In the genomic region with DNA sequence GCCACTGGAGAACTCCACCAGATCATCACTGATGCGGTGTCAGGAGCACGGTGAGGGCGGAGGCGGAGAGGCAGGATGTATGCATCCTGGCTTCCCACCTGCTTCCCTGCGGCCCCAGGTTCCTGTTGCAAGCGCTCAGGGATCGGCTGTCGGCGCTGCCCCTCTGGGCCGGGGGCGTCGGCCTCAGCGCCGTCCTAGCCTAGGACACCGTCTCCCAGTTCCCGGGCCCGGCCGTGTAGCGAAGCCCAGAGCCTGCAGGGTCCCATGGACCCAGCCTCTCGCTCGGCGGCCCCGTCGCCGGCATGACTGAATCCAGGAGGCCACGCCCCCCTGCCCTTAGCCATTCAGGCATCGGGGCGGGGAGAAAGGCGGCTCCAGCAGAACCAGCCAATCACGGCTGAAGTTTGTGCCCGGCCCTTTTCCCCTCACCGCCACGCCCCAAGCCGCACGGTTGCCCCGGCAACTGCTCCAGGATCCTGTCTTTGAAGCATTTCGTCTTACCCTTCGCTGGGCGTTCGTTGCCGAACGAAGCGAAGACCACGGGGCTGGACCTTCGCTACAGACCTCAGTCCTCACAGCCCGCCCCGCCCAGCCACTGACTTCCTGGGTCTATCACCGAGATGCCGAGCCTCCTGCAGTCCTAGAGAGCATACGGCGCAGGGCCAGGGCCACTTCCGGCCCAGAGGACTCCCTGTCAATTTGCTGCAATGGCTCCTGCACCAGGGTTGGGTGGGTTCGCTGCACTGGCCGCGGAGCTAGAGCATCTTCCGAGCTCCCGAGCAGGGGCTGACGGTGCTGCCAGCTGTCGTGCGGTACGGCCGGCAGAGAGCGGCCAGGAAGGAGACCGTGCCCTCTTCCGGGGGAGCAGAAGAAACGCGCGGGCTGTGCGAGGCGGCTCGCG, we compare ENCODE assay signal across 8 cellular contexts.
DNase-seq lines count a peak whose midpoint lies in the region; ATAC-seq, FAIRE-seq and TF ChIP-seq lines count a peak whose summit lies in the region.

No MANE protein-coding gene starts in this region.

- H3K9ac ChIP-seq in HUES48 (ENCODE audit: low read depth, low read length), result peak overlapping the region; percentile 11; the same call in 1 of the 2 replicates

- H3K36me3 ChIP-seq in HUES48 (ENCODE audit: control insufficient read depth, insufficient read depth, low read length), result peaks cover 22% of the 10 kb centered on the region

- no peak for FAIRE-seq in D721Med (lab: Jason Lieb, UNC)
- peak; percentile 90 for FAIRE-seq in endometrium (lab: Jason Lieb, UNC)

- H3K9me3 ChIP-seq in HUES48 (ENCODE audit: control insufficient read depth, insufficient read depth, low read length), result no peaks in the 10 kb centered on the region

- H3K4me1 ChIP-seq in HUES48 (ENCODE audit: control insufficient read depth, insufficient read depth, low read length), result peaks cover 12% of the 10 kb centered on the region; the same call in 1 of the 2 replicates

- no peak for TF ChIP-seq CTCF in D721Med (IDR thresholded peaks at IDR 0.05; ENCODE audit: insufficient read depth, missing control alignments)

- ATAC-seq in GM21390 (IDR thresholded peaks at IDR 0.05; ENCODE audit: unreplicated experiment), result peak; percentile 77

- peak overlapping the region; percentile 78 for H3K4me3 ChIP-seq in HUES48 (ENCODE audit: low read depth, low read length)

- no peaks in the 10 kb centered on the region for H3K27me3 ChIP-seq in HUES48 (ENCODE audit: control insufficient read depth, insufficient read depth, low read length)

- H3K27ac ChIP-seq in HUES48 (ENCODE audit: low read depth, low read length), result peak overlapping the region; percentile 81

- DNase-seq in D721Med (ENCODE audit: insufficient read length, low spot score), result peak; percentile 86
- peak; percentile 98 for DNase-seq in NOMO-1 treated with dmso at 0.1 percent for 144 hours (lab: John Stamatoyannopoulos, UW; ENCODE audit: unreplicated experiment)
- DNase-seq in activated CD8-positive, alpha-beta memory T cell treated with anti-CD3 and anti-CD28 coated beads, Interleukin-2, amount 50 U/mL, for 1 hour (ENCODE audit: extremely low read depth), result peak; percentile 90
- peak; percentile 93 for DNase-seq in middle frontal gyrus (ENCODE audit: extremely low spot score, low spot score)
- peak; percentile 91 to 95 for DNase-seq in stimulated activated CD8-positive, alpha-beta memory T cell treated with anti-CD3 and anti-CD28 coated beads, Interleukin-2, amount 100 ng/mL, for 1 hour (ENCODE audit: low read depth in 2 of 2)

Comparison
In these comparisons a context has a peak if more than half of its experiments do, and no peak if none do; other contexts are left out.
1. Peak in every context shown above with its lines: DNase-seq, ATAC-seq, H3K4me3 ChIP-seq and H3K27ac ChIP-seq.